Comparison of ENCODE assay signal across 15 cellular contexts in the genomic region with DNA sequence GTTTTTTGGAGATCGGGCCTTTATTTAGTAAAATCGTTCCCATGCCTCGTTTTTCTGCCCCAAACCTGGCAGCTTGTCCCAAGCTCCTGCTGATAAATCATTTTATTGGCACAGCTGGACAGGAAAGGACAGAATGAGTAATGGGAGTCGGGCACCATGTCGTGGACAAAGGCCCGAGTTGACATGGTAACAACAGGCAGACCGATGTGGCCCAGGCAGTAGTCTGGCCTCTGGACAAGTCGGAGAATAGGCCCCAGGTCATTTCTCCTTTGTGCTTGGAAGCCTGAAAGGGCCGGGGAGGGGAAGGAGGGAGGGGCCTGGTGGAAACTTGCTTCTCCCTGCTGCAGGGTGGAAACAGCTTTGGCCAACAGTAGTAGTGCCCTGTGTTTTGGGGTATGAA.
DNase-seq lines count a peak whose midpoint lies in the region; ATAC-seq and TF ChIP-seq lines count a peak whose summit lies in the region.
"Had no signal": no experiment of that assay in that cellular context is flagged by ENCODE, and none has a peak within 500 bp of the region (broad histone marks: within the 10 kb centered on the region; RNA-seq: fewer than 3 reads in every experiment).

No MANE protein-coding gene starts in this region.

- no peak overlapping the region for H4K5ac ChIP-seq in mesendoderm (ENCODE audit: low read length)

- no peaks in the 10 kb centered on the region for H3F3A ChIP-seq in MM.1S (ENCODE audit: insufficient read depth, low read length)

- no peak overlapping the region for H3K4me3 ChIP-seq in mesendoderm (ENCODE audit: low read length)
- H3K4me3 ChIP-seq in MM.1S (ENCODE audit: low read length) = no peak overlapping the region
- H3K4me3 ChIP-seq: BLaER1 treated with 17β-estradiol and CSF1 and Interleukin-3, amounts not matched to agents 10 nM and 100 nM; thyroid gland had no signal

- no peaks in the 10 kb centered on the region for H3K9me3 ChIP-seq in MM.1S (replicated peaks; ENCODE audit: insufficient read depth, low read length)
- H3K9me3 ChIP-seq: thyroid gland had no signal

- H3K23ac ChIP-seq in mesendoderm (ENCODE audit: low read length) = no peak overlapping the region

- no peak for ATAC-seq in effector memory CD8-positive, alpha-beta T cell (replicated peaks)

- H3K79me2 ChIP-seq in mesendoderm (ENCODE audit: control insufficient read depth, insufficient read depth, low read length) (no peaks in the 10 kb centered on the region), MM.1S (ENCODE audit: low read length) (no peaks in the 10 kb centered on the region)

- H3K27me3 Mint-ChIP-seq in brain (peaks cover 12% of the 10 kb centered on the region), type B pancreatic cell (peaks cover 19% of the 10 kb centered on the region)
- peaks cover 7 to 16% of the 10 kb centered on the region in 2 donors for H3K27me3 Mint-ChIP-seq in effector memory CD8-positive, alpha-beta T cell

- no peak overlapping the region for H3K56ac ChIP-seq in mesendoderm (ENCODE audit: low read length)

- H3K4me3 Mint-ChIP-seq in brain (no peak overlapping the region), type B pancreatic cell (no peak overlapping the region)
- H3K4me3 Mint-ChIP-seq in effector memory CD8-positive, alpha-beta T cell = no peak overlapping the region

- TF ChIP-seq CTCF in brain (conservative IDR thresholded peaks at IDR 0.05) (no peak), type B pancreatic cell (conservative IDR thresholded peaks at IDR 0.05) (no peak), MM.1S (IDR thresholded peaks at IDR 0.05; ENCODE audit: low read length) (no peak)

- H2BK120ac ChIP-seq in mesendoderm (ENCODE audit: low read depth, low read length) = no peak overlapping the region

- no peak overlapping the region for H3K4ac ChIP-seq in mesendoderm (ENCODE audit: low read depth, low read length)

- no peak overlapping the region for H2AFZ ChIP-seq in MM.1S (ENCODE audit: low read length)

- H3K27ac Mint-ChIP-seq in brain (peak overlapping the region in 4 of 5 experiments; percentile 10 to 96 (median 54)), type B pancreatic cell (peak overlapping the region; percentile 39)
- H3K27ac Mint-ChIP-seq in effector memory CD8-positive, alpha-beta T cell = no peak overlapping the region

- H4K8ac ChIP-seq in mesendoderm (ENCODE audit: low read depth, low read length) = no peak overlapping the region

- no peak overlapping the region for H2BK5ac ChIP-seq in mesendoderm (ENCODE audit: low read length)

- peaks cover 2% of the 10 kb centered on the region for H3K4me1 ChIP-seq in mesendoderm (ENCODE audit: control insufficient read depth, low read depth, low read length)
- no peaks in the 10 kb centered on the region for H3K4me1 ChIP-seq in MM.1S (ENCODE audit: low read length)
- H3K4me1 ChIP-seq: BLaER1 treated with 17β-estradiol and CSF1 and Interleukin-3, amounts not matched to agents 10 nM and 100 nM; thyroid gland had no signal

- H3K9ac ChIP-seq in mesendoderm (ENCODE audit: low read length) = no peak overlapping the region
- no peak overlapping the region for H3K9ac ChIP-seq in MM.1S (ENCODE audit: low read length)
- H3K9ac ChIP-seq: BLaER1 treated with 17β-estradiol and CSF1 and Interleukin-3, amounts not matched to agents 10 nM and 100 nM had no signal

- no peak overlapping the region for H2BK15ac ChIP-seq in mesendoderm (replicated peaks; ENCODE audit: low read depth)

- H3K9me2 ChIP-seq in MM.1S (replicated peaks; ENCODE audit: insufficient read depth, low read length) = no peaks in the 10 kb centered on the region

- no peaks in the 10 kb centered on the region for H3K79me1 ChIP-seq in mesendoderm (ENCODE audit: low read length)

- H3K4me1 Mint-ChIP-seq in brain = peaks cover 19% of the 10 kb centered on the region
- peaks cover 7% of the 10 kb centered on the region for H3K4me1 Mint-ChIP-seq in type B pancreatic cell (ENCODE audit: unreplicated experiment)
- H3K4me1 Mint-ChIP-seq in effector memory CD8-positive, alpha-beta T cell (ENCODE audit: low read depth in 2 of 2) = no peaks in the 10 kb centered on the region

- DNase-seq in NCI-H146 treated with DMSO at 0.1 percent for 48 hours (lab: John Stamatoyannopoulos, UW; ENCODE audit: unreplicated experiment) = peak; percentile 96
- peak; percentile 39 for DNase-seq in mesendoderm
- DNase-seq in type B pancreatic cell (ENCODE audit: extremely low spot score, unreplicated experiment) = peak; percentile 69
- DNase-seq in MM.1S = no peak
- DNase-seq in effector memory CD8-positive, alpha-beta T cell = no peak
- DNase-seq in HuH-7 (ENCODE audit: low spot score) = no peak
- DNase-seq: activated gamma-delta T cell treated with Interleukin-2 at 50 U/mL for 16 hours, DMS 273 treated with DMSO at 0.1 percent for 48 hours, HCEC 1CT, NCI-H2081 treated with DMSO at 0.1 percent for 48 hours, NCI-H526 treated with DMSO at 0.1 percent for 48 hours, small intestine, thyroid gland had no signal

- H3K18ac ChIP-seq in mesendoderm (ENCODE audit: low read length) = no peak overlapping the region

- H3K27ac ChIP-seq in mesendoderm (ENCODE audit: low read depth, low read length) (no peak overlapping the region), MM.1S (ENCODE audit: low read length) (no peak overlapping the region)
- H3K27ac ChIP-seq: BLaER1 treated with 17β-estradiol and CSF1 and Interleukin-3, amounts not matched to agents 10 nM and 100 nM; thyroid gland had no signal

- H2AK5ac ChIP-seq in mesendoderm (ENCODE audit: low read length) = no peak overlapping the region

- peaks cover 4% of the 10 kb centered on the region for H3K36me3 Mint-ChIP-seq in brain
- H3K36me3 Mint-ChIP-seq in type B pancreatic cell = no peaks in the 10 kb centered on the region
- H3K36me3 Mint-ChIP-seq in effector memory CD8-positive, alpha-beta T cell (ENCODE audit: insufficient read depth) = no peaks in the 10 kb centered on the region

- H4K20me1 ChIP-seq in MM.1S (ENCODE audit: insufficient read depth, low read length) = no peaks in the 10 kb centered on the region
- H4K20me1 ChIP-seq: BLaER1 treated with 17β-estradiol and CSF1 and Interleukin-3, amounts not matched to agents 10 nM and 100 nM had no signal

- H3K36me3 ChIP-seq in mesendoderm (ENCODE audit: control insufficient read depth, insufficient read depth, low read length) (no peaks in the 10 kb centered on the region), MM.1S (replicated peaks; ENCODE audit: insufficient read depth, low read length) (no peaks in the 10 kb centered on the region)
- H3K36me3 ChIP-seq: BLaER1 treated with 17β-estradiol and CSF1 and Interleukin-3, amounts not matched to agents 10 nM and 100 nM; thyroid gland had no signal

- H3K4me2 ChIP-seq in mesendoderm (ENCODE audit: low read length) = no peak overlapping the region
- no peak overlapping the region for H3K4me2 ChIP-seq in MM.1S (ENCODE audit: low read depth, low read length)
- H3K4me2 ChIP-seq: BLaER1 treated with 17β-estradiol and CSF1 and Interleukin-3, amounts not matched to agents 10 nM and 100 nM had no signal

- no peaks in the 10 kb centered on the region for H3K27me3 ChIP-seq in mesendoderm (ENCODE audit: insufficient read depth, low read length, poor library complexity)
- no peaks in the 10 kb centered on the region for H3K27me3 ChIP-seq in MM.1S (replicated peaks; ENCODE audit: insufficient read depth, low read length)
- H3K27me3 ChIP-seq: BLaER1 treated with 17β-estradiol and CSF1 and Interleukin-3, amounts not matched to agents 10 nM and 100 nM; thyroid gland had no signal

- H3K9me3 Mint-ChIP-seq in brain (peaks cover 9 to 25% (median 17%) of the 10 kb centered on the region in 5 experiments), type B pancreatic cell (no peaks in the 10 kb centered on the region)
- H3K9me3 Mint-ChIP-seq in effector memory CD8-positive, alpha-beta T cell = peaks cover 11 to 15% of the 10 kb centered on the region in 2 donors

- WGBS in mesendoderm (ENCODE audit: extremely low coverage, insufficient coverage, low lambda C conversion rate) = no CpG with 5 or more reads among the region's 9 CpGs

Comparison
In these comparisons a context has a peak if more than half of its experiments do, and no peak if none do; other contexts are left out.
1. DNase-seq: peak in NCI-H146 treated with DMSO at 0.1 percent for 48 hours (single experiment), mesendoderm (single experiment) and type B pancreatic cell (single experiment); none in MM.1S (single experiment), effector memory CD8-positive, alpha-beta T cell (0 of 3) and HuH-7 (single experiment).
2. H3K27ac Mint-ChIP-seq: peak in brain (4 of 5) and type B pancreatic cell (single experiment); none in effector memory CD8-positive, alpha-beta T cell (0 of 2).